In the genomic region with DNA sequence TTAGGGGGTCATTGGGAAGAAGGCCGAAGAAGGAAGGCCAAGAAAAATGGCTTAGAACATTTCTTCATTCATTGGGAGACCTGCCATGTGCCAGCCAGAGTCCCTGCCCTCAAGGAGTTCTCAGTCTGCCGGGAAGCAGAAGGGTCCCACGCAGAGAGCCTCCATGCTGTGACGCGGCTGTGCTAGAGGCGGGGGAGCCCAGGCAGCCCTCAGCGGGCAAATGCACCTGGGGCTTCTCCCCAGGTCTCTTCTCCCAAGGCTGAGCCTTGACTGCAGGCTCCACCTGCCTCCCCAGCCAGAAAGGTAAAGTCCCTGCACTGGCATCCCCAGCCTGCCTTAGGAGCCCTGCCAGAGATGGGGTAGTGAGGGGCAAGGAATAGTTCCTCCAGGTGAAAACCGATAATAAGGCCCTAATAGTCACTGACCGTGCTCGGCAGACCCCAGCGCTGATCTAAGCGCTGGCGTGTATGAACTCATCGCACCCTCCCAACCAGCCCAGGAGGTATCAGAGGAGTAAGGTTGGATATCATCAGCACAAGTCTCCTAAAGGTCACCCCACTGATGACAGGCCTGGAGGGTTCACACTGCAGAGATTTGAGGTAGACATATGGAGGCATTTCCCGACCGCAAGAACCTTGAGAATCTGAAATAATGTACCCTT, we compare ENCODE assay signal across 8 cellular contexts. TPM values are rescaled to one million over a fixed set of nuclear protein-coding genes. Genes with fewer than 3 reads are reported as not detected.
DNase-seq lines count a peak whose midpoint lies in the region; ATAC-seq and TF ChIP-seq lines count a peak whose summit lies in the region.
"Had no signal": no experiment of that assay in that cellular context is flagged by ENCODE, and none has a peak within 500 bp of the region (broad histone marks: within the 10 kb centered on the region; RNA-seq: fewer than 3 reads in every experiment).

No MANE protein-coding gene starts in this region.

- no peak for DNase-seq in Jurkat, Clone E6-1 (ENCODE audit: low read depth, low spot score)
- DNase-seq in adrenal gland (no peak), kidney epithelial cell (ENCODE audit: low read depth) (no peak), left colon (no peak), DMS 273 (lab: John Stamatoyannopoulos, UW; ENCODE audit: unreplicated experiment) (no peak)

- intact Hi-C loops in adrenal gland (cut with DNase I) (no loop called here), left colon (cut with DNase I, micrococcal nuclease) (loop anchor here in 1 of 2 donors (10.0 kb wide), 1 partner anchor 53 kb away; no protein-coding TSS in a partner anchor)

- no peaks in the 10 kb centered on the region for H3K9me3 ChIP-seq in adrenal gland (replicated peaks in 1 of 3)
- H3K9me3 ChIP-seq in subcutaneous abdominal adipose tissue (ENCODE audit: control insufficient read depth in 5 of 5, low read length in 5 of 5): no peaks in the 10 kb centered on the region

- H3K27ac ChIP-seq in adrenal gland: peak overlapping the region; percentile 33 to 86 (median 68)
- H3K27ac ChIP-seq in subcutaneous abdominal adipose tissue (ENCODE audit: low read depth, low read length): peak overlapping the region; percentile 45

- peaks cover 8 to 10% of the 10 kb centered on the region in 2 donors for H3K4me1 ChIP-seq in adrenal gland (replicated peaks in 1 of 2)
- H3K4me1 ChIP-seq in subcutaneous abdominal adipose tissue (ENCODE audit: control insufficient read depth in 5 of 5, insufficient read depth in 5 of 5, low read length in 5 of 5): peaks cover 3 to 19% (median 17%) of the 10 kb centered on the region in 5 donors

- no peaks in the 10 kb centered on the region for H3K27me3 ChIP-seq in adrenal gland
- H3K27me3 ChIP-seq in kidney epithelial cell (ENCODE audit: control insufficient read depth, insufficient read depth, low read length): no peaks in the 10 kb centered on the region
- H3K27me3 ChIP-seq in subcutaneous abdominal adipose tissue (ENCODE audit: control insufficient read depth in 5 of 5, insufficient read depth in 4 of 5, low read length in 5 of 5): no peaks in the 10 kb centered on the region

- H3K36me3 ChIP-seq in adrenal gland (replicated peaks in 1 of 2) (no peaks in the 10 kb centered on the region), kidney epithelial cell (ENCODE audit: control insufficient read depth, insufficient read depth, low read length) (no peaks in the 10 kb centered on the region), subcutaneous abdominal adipose tissue (ENCODE audit: control insufficient read depth in 5 of 5, insufficient read depth in 5 of 5, low read length in 5 of 5) (no peaks in the 10 kb centered on the region)

- TF ChIP-seq CTCF in adrenal gland (IDR thresholded peaks at IDR 0.05): no peak
- no peak for TF ChIP-seq CTCF in kidney epithelial cell (IDR thresholded peaks at IDR 0.05; ENCODE audit: insufficient read depth, low read length, poor library complexity, severe bottlenecking)

- H3K4me3 ChIP-seq in Jurkat, Clone E6-1 (ENCODE audit: low read length): peak overlapping the region; percentile 57
- peak overlapping the region in 2 of 4 donors; percentile 45 to 61 for H3K4me3 ChIP-seq in adrenal gland
- peak overlapping the region; percentile 64 for H3K4me3 ChIP-seq in kidney epithelial cell (ENCODE audit: low read depth, low read length)
- peak overlapping the region; percentile 70 to 84 (median 78) for H3K4me3 ChIP-seq in subcutaneous abdominal adipose tissue (ENCODE audit: low read depth in 1 of 5, low read length in 5 of 5)

- ATAC-seq in left colon (no peak), HG03159 (IDR thresholded peaks at IDR 0.05; ENCODE audit: unreplicated experiment) (no peak)

- TF ChIP-seq POLR2A in adrenal gland (IDR thresholded peaks at IDR 0.05): no peak

- 57 to 70% (median 62%) methylated on average over 12 to 16 of the region's 16 CpGs for WGBS in adrenal gland, 4 donors

- peak overlapping the region in 4 of 5 donors; percentile 48 to 87 (median 74) for H3K9ac ChIP-seq in subcutaneous abdominal adipose tissue (ENCODE audit: low read length in 5 of 5)

RNA-seq across cellular contexts. Expression of a gene that starts 6.0 kb away (rescaled TPM):
- 8.1 TPM for polyA plus RNA-seq in Jurkat, Clone E6-1 (2012; ENCODE audit: insufficient read depth, insufficient read length)
- total RNA-seq in adrenal gland: 10 to 100 TPM in 6 of 8 donors, 1 to 10 TPM in 2; 7.7 to 17.9 (median 12.3) TPM
- 1 to 10 TPM; 3.7 to 5.6 (median 4.1) TPM for polyA plus RNA-seq in adrenal gland
- 51.9 and 52.3 TPM in 2 replicates for total RNA-seq in kidney epithelial cell
- total RNA-seq in left colon: 1 to 10 TPM; 3.1 to 3.2 TPM

RNA-seq across cellular contexts. Expression of a gene that starts 8.9 kb away (rescaled TPM):
- polyA plus RNA-seq in Jurkat, Clone E6-1 (2012; ENCODE audit: insufficient read depth, insufficient read length): 8.5 TPM
- 10 to 100 TPM in 3 of 8 donors, 1 to 10 TPM in 5; 2.8 to 15.1 (median 8.3) TPM for total RNA-seq in adrenal gland
- 10 to 100 TPM in 2 of 3 donors, 1 to 10 TPM in 1; 5.4 to 42.6 (median 19.2) TPM for polyA plus RNA-seq in adrenal gland
- total RNA-seq in kidney epithelial cell: 25.2 and 28.5 TPM in 2 replicates
- total RNA-seq in left colon: 10 to 100 TPM; 55.4 to 69.3 TPM

RNA-seq across cellular contexts. Expression of a gene that starts 31.0 kb away (rescaled TPM):
- 92.3 TPM for polyA plus RNA-seq in Jurkat, Clone E6-1 (2012; ENCODE audit: insufficient read depth, insufficient read length)
- total RNA-seq in adrenal gland (100 to 1,000 TPM in 1 of 8 donors, 10 to 100 TPM in 7; 38.7 to 120 (median 52.3) TPM), kidney epithelial cell (68.5 and 77.7 TPM in 2 replicates), left colon (10 to 100 TPM; 23.6 to 30.4 TPM)
- polyA plus RNA-seq in adrenal gland: 10 to 100 TPM; 46.7 to 88.8 (median 57.6) TPM

RNA-seq across cellular contexts. Expression of a gene that starts 45.8 kb away (rescaled TPM):
- not detected for polyA plus RNA-seq in Jurkat, Clone E6-1 (2012; ENCODE audit: insufficient read depth, insufficient read length)
- not detected for total RNA-seq in adrenal gland
- not detected for polyA plus RNA-seq in adrenal gland
- total RNA-seq in kidney epithelial cell: not detected in 2 replicates
- 1 to 10 TPM; 1.4 to 2.4 TPM for total RNA-seq in left colon
- total RNA-seq: HT1080 had no signal

RNA-seq across cellular contexts. Expression of a gene that starts 57.4 kb away (rescaled TPM):
- polyA plus RNA-seq in Jurkat, Clone E6-1 (2012; ENCODE audit: insufficient read depth, insufficient read length): not detected
- total RNA-seq in adrenal gland: not detected
- polyA plus RNA-seq in adrenal gland: under 1 TPM in 1 of 3 donors, not detected in 2; 0.03 TPM
- total RNA-seq in kidney epithelial cell: not detected in 2 replicates
- 10 to 100 TPM; 52.3 to 70.3 TPM for total RNA-seq in left colon
- total RNA-seq: HT1080 had no signal
